In genomic region chr3:149480326-149481017, GRCh38 we compare ENCODE assay signal across 8 cellular contexts. TPM values are rescaled to one million over a fixed set of nuclear protein-coding genes. Genes with fewer than 3 reads are reported as not detected.
A peak's percentile ranks its signal among the peaks of the same experiment; 100 is the strongest.
DNase-seq lines count a peak whose midpoint lies in the region; ATAC-seq and TF ChIP-seq lines count a peak whose summit lies in the region.

No MANE protein-coding gene starts in this region.

- H3K27me3 ChIP-seq in suprapubic skin, result no peaks in the 10 kb centered on the region

- TF ChIP-seq POLR2A in suprapubic skin (IDR thresholded peaks at IDR 0.05), result no peak

- 83% methylated on average over 15 of the region's 15 CpGs for WGBS in suprapubic skin

- no peaks in the 10 kb centered on the region for H3K36me3 ChIP-seq in mucosa of descending colon (ENCODE audit: low read depth)
- no peaks in the 10 kb centered on the region for H3K36me3 ChIP-seq in suprapubic skin

- no peak for TF ChIP-seq EP300 in suprapubic skin (IDR thresholded peaks at IDR 0.05)

- H3K4me3 ChIP-seq in AG10803 (ENCODE audit: low read length) (no peak overlapping the region), epithelial cell of proximal tubule (ENCODE audit: low read depth, low read length) (no peak overlapping the region), mucosa of descending colon (no peak overlapping the region), suprapubic skin (no peak overlapping the region)

- H3K4me1 ChIP-seq in mucosa of descending colon (ENCODE audit: low read depth), result no peaks in the 10 kb centered on the region
- H3K4me1 ChIP-seq in suprapubic skin, result no peaks in the 10 kb centered on the region

- no peak overlapping the region for H3K27ac ChIP-seq in suprapubic skin

- ATAC-seq in GM18519 (IDR thresholded peaks at IDR 0.05; ENCODE audit: low FRiP score, unreplicated experiment) (peak; percentile 86), HG02885 (IDR thresholded peaks at IDR 0.05; ENCODE audit: poor library complexity, unreplicated experiment) (peak; percentile 98), mucosa of descending colon (peak; percentile 97)

- DNase-seq in AG10803 (ENCODE audit: low read depth) (peak; percentile 83), NCI-H1417 treated with DMSO at 0.1 percent for 48 hours (lab: John Stamatoyannopoulos, UW) (peak; percentile 47), UCSD-AML1 (lab: John Stamatoyannopoulos, UW; ENCODE audit: unreplicated experiment) (peak; percentile 84), epithelial cell of proximal tubule (ENCODE audit: low read depth) (no peak), mucosa of descending colon (peak; percentile 65 to 88 (median 81)), suprapubic skin (ENCODE audit: low spot score in 2 of 2) (peak in 1 of 2 donors; percentile 75)

- intact Hi-C loops in mucosa of descending colon (cut with DNase I, micrococcal nuclease), result loop anchor here in 1 of 2 donors (5.0 to 10.0 kb wide), 2 partner anchors 128 to 356 kb away; partner anchors contain the start of gene HPS3

- TF ChIP-seq CTCF in AG10803 (conservative IDR thresholded peaks at IDR 0.05; ENCODE audit: low read length) (peak; percentile 94), epithelial cell of proximal tubule (conservative IDR thresholded peaks at IDR 0.05; ENCODE audit: low read depth, low read length) (peak; percentile 99), mucosa of descending colon (IDR thresholded peaks at IDR 0.05) (peak; percentile 78), suprapubic skin (IDR thresholded peaks at IDR 0.05) (peak; percentile 36 to 50)

- H3K9me3 ChIP-seq in mucosa of descending colon (no peaks in the 10 kb centered on the region), suprapubic skin (no peaks in the 10 kb centered on the region)

RNA-seq across cellular contexts. Expression of gene TM4SF4, which starts 6.0 kb away (rescaled TPM):
- total RNA-seq in epithelial cell of proximal tubule (0.29 and 1.2 TPM in 2 replicates), mucosa of descending colon (1 to 10 TPM in 1 of 3 donors, under 1 TPM in 1, not detected in 1; 0.14 to 7.1 TPM), suprapubic skin (under 1 TPM in 1 of 4 donors, not detected in 3; 0.32 TPM)

Comparison
In these comparisons a context has a peak if more than half of its experiments do, and no peak if none do; other contexts are left out.
1. CTCF ChIP-seq: peak in every context shown above with its lines; median percentile 99 in epithelial cell of proximal tubule; 94 in AG10803; 78 in mucosa of descending colon; 43 in suprapubic skin.